19 cellular contexts compared by ENCODE assay signal in genomic region chr10:91104185-91105041, GRCh38.
DNase-seq lines count a peak whose midpoint lies in the region; ATAC-seq and TF ChIP-seq lines count a peak whose summit lies in the region.
"Had no signal": no experiment of that assay in that cellular context is flagged by ENCODE, and none has a peak within 500 bp of the region (broad histone marks: within the 10 kb centered on the region; RNA-seq: fewer than 3 reads in every experiment).

No MANE protein-coding gene starts in this region.

- no peaks in the 10 kb centered on the region for H3K27me3 ChIP-seq in GM23338 (ENCODE audit: insufficient read depth)
- H3K27me3 ChIP-seq in SJCRH30 = no peaks in the 10 kb centered on the region
- H3K27me3 ChIP-seq in spleen (replicated peaks in 1 of 7) = no peaks in the 10 kb centered on the region
- H3K27me3 ChIP-seq: left lung, testis had no signal

- no peaks in the 10 kb centered on the region for H3K79me2 ChIP-seq in GM23338 (replicated peaks; ENCODE audit: insufficient read depth)

- WGBS in spleen, 5 donors = 74 to 83% (median 80%) methylated on average over 13 of the region's 13 CpGs

- no peak overlapping the region for H2AFZ ChIP-seq in GM23338

- no peak overlapping the region; the same call in 1 of the 2 replicates for H3K27ac Mint-ChIP-seq in GM23338
- peak overlapping the region; percentile 92 for H3K27ac Mint-ChIP-seq in stimulated activated naive B cell treated with anti-CD40 and anti-IgM and Interleukin-4, amounts not matched to agents 10 μg/mL and 1 μg/mL and 100 μg/mL, for 72 hours
- H3K27ac Mint-ChIP-seq: activated naive CD8-positive, alpha-beta T cell had no signal

- TF ChIP-seq CTCF in GM23338 (conservative IDR thresholded peaks at IDR 0.05; ENCODE audit: low read depth in 2 of 2) = no peak
- TF ChIP-seq CTCF in spleen (IDR thresholded peaks at IDR 0.05 in 8 of 11, conservative IDR thresholded peaks at IDR 0.05 in 3 of 11) = no peak

- no peaks in the 10 kb centered on the region for H3F3A ChIP-seq in GM23338 (replicated peaks; ENCODE audit: low read depth)

- H3K36me3 Mint-ChIP-seq in GM23338 (ENCODE audit: low read depth) = no peaks in the 10 kb centered on the region
- no peaks in the 10 kb centered on the region for H3K36me3 Mint-ChIP-seq in stimulated activated naive B cell treated with anti-CD40 and anti-IgM and Interleukin-4, amounts not matched to agents 10 μg/mL and 1 μg/mL and 100 μg/mL, for 72 hours

- DNase-seq in DMS 273 (lab: John Stamatoyannopoulos, UW; ENCODE audit: unreplicated experiment) = peak; percentile 24
- no peak for DNase-seq in DMS 273 treated with DMSO at 0.1 percent for 48 hours (lab: John Stamatoyannopoulos, UW)
- DNase-seq in GM23338 (ENCODE audit: low spot score) = no peak
- DNase-seq in SJCRH30 = peak; percentile 14 to 33
- DNase-seq in stimulated activated naive B cell treated with anti-CD40 and anti-IgM and Interleukin-4, amounts not matched to agents 10 μg/mL and 1 μg/mL and 100 μg/mL, for 72 hours = peak; percentile 26
- no peak for DNase-seq in spleen
- DNase-seq in NCI-H774 (lab: John Stamatoyannopoulos, UW) = no peak
- DNase-seq: activated CD8-positive, alpha-beta memory T cell treated with anti-CD3 and anti-CD28 coated beads, Interleukin-2, amount 50 U/mL, for 48 hours; Caco-2; hypothalamus; left lung; NCI-H2171; stimulated activated CD4-positive, alpha-beta T cell treated with anti-CD3 and anti-CD28 coated beads, Interleukin-12 subunit alpha, Interleukin-12 subunit beta, amount 100 ng/mL, for 4 hours; testis; WERI-Rb-1 had no signal

- no peak overlapping the region for H3K4me3 Mint-ChIP-seq in GM23338
- H3K4me3 Mint-ChIP-seq in stimulated activated naive B cell treated with anti-CD40 and anti-IgM and Interleukin-4, amounts not matched to agents 10 μg/mL and 1 μg/mL and 100 μg/mL, for 72 hours = peak overlapping the region; percentile 40 to 71
- H3K4me3 Mint-ChIP-seq: activated naive CD8-positive, alpha-beta T cell; central memory CD8-positive, alpha-beta T cell had no signal

- H3K9me2 ChIP-seq in GM23338 (ENCODE audit: insufficient read depth) = peaks cover 20% of the 10 kb centered on the region

- H3K9me3 ChIP-seq in SJCRH30 (replicated peaks) (no peaks in the 10 kb centered on the region), spleen (peaks cover 0 to 5% (median 0%) of the 10 kb centered on the region in 8 donors)
- H3K9me3 ChIP-seq: testis had no signal

- H3K4me2 ChIP-seq in GM23338 = no peak overlapping the region

- H3K9me3 Mint-ChIP-seq in GM23338 = 0 out of 3 replicates have a peak, but pooled peaks cover 10% of the 10 kb centered on the region
- peaks cover 0 to 3% of the 10 kb centered on the region in 2 donors for H3K9me3 Mint-ChIP-seq in stimulated activated naive B cell treated with anti-CD40 and anti-IgM and Interleukin-4, amounts not matched to agents 10 μg/mL and 1 μg/mL and 100 μg/mL, for 72 hours
- H3K9me3 Mint-ChIP-seq: central memory CD8-positive, alpha-beta T cell had no signal

- TF ChIP-seq POLR2A in spleen (IDR thresholded peaks at IDR 0.05) = no peak

- H3K27me3 Mint-ChIP-seq in GM23338 (ENCODE audit: insufficient read depth, low read depth, poor library complexity) = peaks cover 5% of the 10 kb centered on the region
- H3K27me3 Mint-ChIP-seq in stimulated activated naive B cell treated with anti-CD40 and anti-IgM and Interleukin-4, amounts not matched to agents 10 μg/mL and 1 μg/mL and 100 μg/mL, for 72 hours = no peaks in the 10 kb centered on the region
- H3K27me3 Mint-ChIP-seq: central memory CD8-positive, alpha-beta T cell had no signal

- H3K27ac ChIP-seq in GM23338 (ENCODE audit: low read depth) = no peak overlapping the region
- no peak overlapping the region for H3K27ac ChIP-seq in SJCRH30
- H3K27ac ChIP-seq in spleen = no peak overlapping the region
- H3K27ac ChIP-seq: 22Rv1, left lung, testis, WERI-Rb-1 had no signal

- no peaks in the 10 kb centered on the region for H4K20me1 ChIP-seq in GM23338 (replicated peaks; ENCODE audit: insufficient read depth)

- H3K4me3 ChIP-seq in GM23338 = no peak overlapping the region
- H3K4me3 ChIP-seq in SJCRH30 = no peak overlapping the region
- H3K4me3 ChIP-seq in spleen = no peak overlapping the region
- H3K4me3 ChIP-seq: left lung, testis had no signal

- no peaks in the 10 kb centered on the region for H3K4me1 ChIP-seq in GM23338 (ENCODE audit: insufficient read depth)
- H3K4me1 ChIP-seq in SJCRH30 = peaks cover 8% of the 10 kb centered on the region
- peaks cover 0 to 22% (median 7%) of the 10 kb centered on the region in 6 donors for H3K4me1 ChIP-seq in spleen
- H3K4me1 ChIP-seq: Caco-2, left lung, testis had no signal

- ATAC-seq in GM23338 (peak; percentile 46; the same call in 2 of the 3 replicates), GM21825 (IDR thresholded peaks at IDR 0.05; ENCODE audit: unreplicated experiment) (no peak)
- peak; percentile 87 for ATAC-seq in stimulated activated naive B cell treated with anti-CD40 and anti-IgM and Interleukin-4, amounts not matched to agents 10 μg/mL and 1 μg/mL and 100 μg/mL, for 72 hours (replicated peaks)
- ATAC-seq: left lung had no signal

- 0 out of 3 replicates have a peak, but pooled peaks cover 6% of the 10 kb centered on the region for H3K4me1 Mint-ChIP-seq in GM23338
- peaks cover 32 to 40% of the 10 kb centered on the region in 2 donors for H3K4me1 Mint-ChIP-seq in stimulated activated naive B cell treated with anti-CD40 and anti-IgM and Interleukin-4, amounts not matched to agents 10 μg/mL and 1 μg/mL and 100 μg/mL, for 72 hours
- H3K4me1 Mint-ChIP-seq: central memory CD8-positive, alpha-beta T cell had no signal

- intact Hi-C loops in spleen (cut with DNase I; ENCODE audit: low total_unique reads) = no loop called here

- H3K36me3 ChIP-seq in GM23338 (ENCODE audit: insufficient read depth) = no peaks in the 10 kb centered on the region
- no peaks in the 10 kb centered on the region for H3K36me3 ChIP-seq in SJCRH30
- no peaks in the 10 kb centered on the region for H3K36me3 ChIP-seq in spleen
- H3K36me3 ChIP-seq: left lung, WERI-Rb-1 had no signal

TF ChIP-seq in GM23338, 12 proteins besides CTCF, POLR2A, EP300 and RAD21:
- TF ChIP-seq POLR2AphosphoS5 (IDR thresholded peaks at IDR 0.05; ENCODE audit: low read depth) (no peak), CREB1 (CRISPR knock-in tag; IDR thresholded peaks at IDR 0.05; ENCODE audit: low read depth) (no peak), ZNF114 (CRISPR knock-in tag; IDR thresholded peaks at IDR 0.05) (no peak), ZNF462 (CRISPR knock-in tag; IDR thresholded peaks at IDR 0.05) (no peak)

Comparison
In these comparisons a context has a peak if more than half of its experiments do, and no peak if none do; other contexts are left out.
1. DNase-seq: peak in DMS 273 (single experiment), SJCRH30 (2 of 2) and stimulated activated naive B cell treated with anti-CD40 and anti-IgM and Interleukin-4, amounts not matched to agents 10 μg/mL and 1 μg/mL and 100 μg/mL, for 72 hours (single experiment); none in DMS 273 treated with DMSO at 0.1 percent for 48 hours (single experiment), GM23338 (single experiment), spleen (single experiment) and NCI-H774 (single experiment).